In the genomic region with DNA sequence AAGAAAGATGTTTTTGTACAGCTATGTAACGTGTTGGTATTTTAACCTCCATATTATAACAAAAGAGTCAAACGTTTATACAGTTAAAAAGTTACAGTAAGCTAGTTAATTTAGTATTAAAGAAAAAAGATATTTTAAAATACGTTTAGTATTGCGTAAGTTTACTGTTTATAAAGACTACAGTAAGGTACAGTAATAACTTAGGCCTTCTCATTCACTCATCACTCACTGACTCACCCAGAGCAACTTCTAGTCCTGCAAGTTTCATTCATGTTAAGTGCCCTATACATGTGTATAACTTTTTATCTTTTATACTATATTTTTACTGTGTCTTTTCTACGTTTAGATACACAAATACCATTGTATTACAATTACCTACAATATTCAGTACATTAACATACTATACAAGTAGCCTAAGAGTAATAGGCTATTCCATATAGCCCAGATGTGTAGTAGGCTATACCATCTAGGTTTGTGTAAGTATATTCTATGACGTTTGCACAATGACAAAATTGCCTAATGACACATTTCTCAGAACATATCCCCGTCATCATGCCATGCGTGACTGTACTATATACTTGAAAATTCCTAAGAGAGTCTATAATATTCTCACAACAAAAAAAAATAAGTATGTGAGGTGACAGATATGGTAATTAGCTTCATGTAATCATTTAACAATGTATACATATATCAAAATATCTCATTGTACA, we compare ENCODE assay signal across 16 cellular contexts. TPM values are rescaled to one million over a fixed set of nuclear protein-coding genes. Genes with fewer than 3 reads are reported as not detected.
DNase-seq lines count a peak whose midpoint lies in the region; ATAC-seq and TF ChIP-seq lines count a peak whose summit lies in the region.
"Had no signal": no experiment of that assay in that cellular context is flagged by ENCODE, and none has a peak within 500 bp of the region (broad histone marks: within the 10 kb centered on the region; RNA-seq: fewer than 3 reads in every experiment).

No MANE protein-coding gene starts in this region.

- no peak overlapping the region for H3K18ac ChIP-seq in trophoblast cell (ENCODE audit: low read length)

- H3K4me3 Mint-ChIP-seq in activated naive CD8-positive, alpha-beta T cell treated with anti-CD3 and anti-CD28 coated beads, Interleukin-2, amount 50 U/mL, for 24 hours = no peak overlapping the region

- peak; percentile 28 for DNase-seq in GM04504 (ENCODE audit: low read depth)
- DNase-seq in RKO (ENCODE audit: low spot score) = peak; percentile 80
- DNase-seq in epithelial cell of esophagus (ENCODE audit: low read depth) = peak; percentile 92
- DNase-seq in trophoblast cell = peak; percentile 37 to 59
- no peak for DNase-seq in NCI-H510A (lab: John Stamatoyannopoulos, UW)
- DNase-seq in NCI-H1417 treated with DMSO at 0.1 percent for 48 hours (lab: John Stamatoyannopoulos, UW) = no peak
- no peak for DNase-seq in BE2C
- DNase-seq in activated naive CD8-positive, alpha-beta T cell treated with anti-CD3 and anti-CD28 coated beads, Interleukin-2, amount 50 U/mL, for 24 hours = no peak
- DNase-seq: activated naive CD4-positive, alpha-beta T cell treated with anti-CD3 and anti-CD28 coated beads, Interleukin-2, amount 50 U/mL, for 16 hours; Caco-2; cerebellar nuclear complex; NCI-H187; NCI-H82; occipital lobe; small intestine had no signal

- H3K27me3 ChIP-seq in trophoblast cell (ENCODE audit: insufficient read depth, low read length) = no peaks in the 10 kb centered on the region
- H3K27me3 ChIP-seq in BE2C = no peaks in the 10 kb centered on the region

- no peak overlapping the region for H3K4ac ChIP-seq in trophoblast cell (ENCODE audit: low read depth, low read length)

- TF ChIP-seq CTCF in epithelial cell of esophagus (IDR thresholded peaks at IDR 0.05; ENCODE audit: insufficient read depth, low read depth, low read length, missing control alignments) (no peak), BE2C (IDR thresholded peaks at IDR 0.05; ENCODE audit: low read depth, low read length) (no peak)

- H3K36me3 ChIP-seq in trophoblast cell (ENCODE audit: control insufficient read depth in 1 of 2, insufficient read depth in 2 of 2, low read length in 2 of 2) = no peaks in the 10 kb centered on the region
- no peaks in the 10 kb centered on the region for H3K36me3 ChIP-seq in BE2C

- H3K9me3 ChIP-seq in trophoblast cell (ENCODE audit: insufficient read depth, low read depth, low read length) = no peaks in the 10 kb centered on the region
- H3K9me3 ChIP-seq in BE2C = no peaks in the 10 kb centered on the region
- H3K9me3 ChIP-seq: Caco-2 had no signal

- H3K9me3 Mint-ChIP-seq in activated naive CD8-positive, alpha-beta T cell treated with anti-CD3 and anti-CD28 coated beads, Interleukin-2, amount 50 U/mL, for 24 hours = no peaks in the 10 kb centered on the region

- no peak overlapping the region for H4K8ac ChIP-seq in trophoblast cell (ENCODE audit: low read depth, low read length)

- H2AK5ac ChIP-seq in trophoblast cell (ENCODE audit: low read length) = no peak overlapping the region

- H4K12ac ChIP-seq in trophoblast cell (ENCODE audit: low read depth, low read length) = no peak overlapping the region

- H3K27ac Mint-ChIP-seq in activated naive CD8-positive, alpha-beta T cell treated with anti-CD3 and anti-CD28 coated beads, Interleukin-2, amount 50 U/mL, for 24 hours = no peak overlapping the region

- H3K79me1 ChIP-seq in trophoblast cell (ENCODE audit: low read length) = no peaks in the 10 kb centered on the region

- peaks cover 16% of the 10 kb centered on the region for H3K4me1 Mint-ChIP-seq in activated naive CD8-positive, alpha-beta T cell treated with anti-CD3 and anti-CD28 coated beads, Interleukin-2, amount 50 U/mL, for 24 hours

- H2BK12ac ChIP-seq in trophoblast cell (ENCODE audit: low read length) = no peak overlapping the region

- no peak overlapping the region for H3K27ac ChIP-seq in trophoblast cell (ENCODE audit: low read depth, low read length)
- H3K27ac ChIP-seq: VCaP had no signal

- H2BK5ac ChIP-seq in trophoblast cell (ENCODE audit: low read depth, low read length, poor library complexity) = no peak overlapping the region

- H3K36me3 Mint-ChIP-seq in activated naive CD8-positive, alpha-beta T cell treated with anti-CD3 and anti-CD28 coated beads, Interleukin-2, amount 50 U/mL, for 24 hours (ENCODE audit: low read depth) = peaks cover 8% of the 10 kb centered on the region

- no peak overlapping the region for H4K91ac ChIP-seq in trophoblast cell (ENCODE audit: low read depth, low read length)

- H3K4me3 ChIP-seq in epithelial cell of esophagus (ENCODE audit: low read length) (no peak overlapping the region), trophoblast cell (ENCODE audit: low read depth, low read length) (no peak overlapping the region), BE2C (ENCODE audit: low read depth, low read length) (no peak overlapping the region)

- no CpG with 5 or more reads among the region's 8 CpGs for WGBS in trophoblast cell (ENCODE audit: extremely low coverage, insufficient coverage, insufficient read length)

- H3K4me2 ChIP-seq in trophoblast cell (ENCODE audit: low read length) = no peak overlapping the region

- no peak overlapping the region for H3K23ac ChIP-seq in trophoblast cell (ENCODE audit: low read length)

- no peaks in the 10 kb centered on the region for H3K27me3 Mint-ChIP-seq in activated naive CD8-positive, alpha-beta T cell treated with anti-CD3 and anti-CD28 coated beads, Interleukin-2, amount 50 U/mL, for 24 hours

- no peak overlapping the region for H3K14ac ChIP-seq in trophoblast cell (ENCODE audit: low read length)

- H2AFZ ChIP-seq in trophoblast cell (ENCODE audit: insufficient read depth, low read length, poor library complexity) = no peak overlapping the region

- no peak overlapping the region for H2BK120ac ChIP-seq in trophoblast cell (ENCODE audit: insufficient read depth, low read length, poor library complexity)

- no peaks in the 10 kb centered on the region for H3K79me2 ChIP-seq in trophoblast cell (ENCODE audit: control insufficient read depth, insufficient read depth, low read length, poor library complexity)

- H3K4me1 ChIP-seq in trophoblast cell (ENCODE audit: control insufficient read depth in 1 of 2, insufficient read depth in 2 of 2, low read length in 2 of 2) = no peaks in the 10 kb centered on the region
- H3K4me1 ChIP-seq in BE2C = peaks cover 11% of the 10 kb centered on the region

- no peak for ATAC-seq in activated naive CD8-positive, alpha-beta T cell treated with anti-CD3 and anti-CD28 coated beads, Interleukin-2, amount 50 U/mL, for 24 hours

- H3K9ac ChIP-seq in trophoblast cell (ENCODE audit: low read length) = no peak overlapping the region

RNA-seq across cellular contexts. Expression of gene ERP44, which starts 33.8 kb away (rescaled TPM):
- 32.4 and 32.5 TPM in 2 replicates for polyA plus RNA-seq in trophoblast cell (2013)
- polyA plus RNA-seq in BE2C (2012; ENCODE audit: insufficient read depth, insufficient read length, low read depth) = 15.0 TPM

RNA-seq across cellular contexts. Expression of gene INVS, which starts 34.0 kb away (rescaled TPM):
- 6.6 and 7.3 TPM in 2 replicates for polyA plus RNA-seq in trophoblast cell (2013)
- 4.8 TPM for polyA plus RNA-seq in BE2C (2012; ENCODE audit: insufficient read depth, insufficient read length, low read depth)

Comparison
In these comparisons a context has a peak if more than half of its experiments do, and no peak if none do; other contexts are left out.
1. DNase-seq: peak in GM04504 (single experiment), RKO (single experiment), epithelial cell of esophagus (single experiment) and trophoblast cell (2 of 2); none in NCI-H510A (single experiment), NCI-H1417 treated with DMSO at 0.1 percent for 48 hours (single experiment), BE2C (single experiment) and activated naive CD8-positive, alpha-beta T cell treated with anti-CD3 and anti-CD28 coated beads, Interleukin-2, amount 50 U/mL, for 24 hours (single experiment).